Comparison of ENCODE assay signal across 8 cellular contexts in the genomic region with DNA sequence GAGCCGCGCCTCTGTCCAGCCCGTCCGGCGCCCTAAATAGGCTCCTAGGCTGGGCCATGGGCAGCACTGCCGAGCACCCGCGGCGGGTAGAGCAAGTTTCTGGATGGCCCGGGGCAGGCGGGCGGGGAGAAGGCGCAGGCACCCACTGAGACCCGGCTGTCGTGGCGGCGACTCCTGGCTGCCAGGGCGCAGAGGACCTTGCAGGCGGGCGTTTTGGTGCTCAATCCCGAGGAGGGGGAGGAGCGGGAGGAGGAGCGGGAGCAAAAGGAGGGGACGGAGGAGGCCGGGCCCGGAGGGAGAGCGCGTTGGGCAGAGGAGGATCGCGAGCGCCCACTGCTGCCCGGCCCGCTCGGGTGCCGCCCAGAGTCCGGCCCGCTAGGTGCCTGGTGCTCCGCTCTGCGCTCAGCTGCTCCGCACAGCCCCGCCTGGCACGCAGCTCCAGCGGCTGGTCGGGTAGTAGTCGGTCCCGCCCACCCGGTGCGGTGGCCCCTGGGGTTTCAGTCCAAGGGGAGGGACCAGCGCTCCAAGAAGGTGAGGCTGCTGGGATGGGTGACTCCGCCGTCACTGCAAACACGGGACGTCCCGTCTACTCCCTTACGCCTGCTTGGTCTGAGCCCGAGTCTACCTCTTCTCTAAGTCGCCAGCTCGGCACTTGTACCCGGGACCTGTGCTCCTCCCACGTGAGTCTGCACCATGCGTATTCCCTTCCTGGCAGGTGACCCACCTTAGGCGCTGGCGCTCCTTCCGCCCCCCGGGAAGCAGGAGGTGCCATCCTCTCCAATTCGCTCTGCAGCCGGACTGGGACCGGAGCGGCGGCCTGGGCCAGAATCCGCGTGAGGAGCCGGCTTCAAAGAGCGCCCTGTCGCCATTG. TPM values are rescaled to one million over a fixed set of nuclear protein-coding genes. Genes with fewer than 3 reads are reported as not detected.
DNase-seq lines count a peak whose midpoint lies in the region; ATAC-seq and TF ChIP-seq lines count a peak whose summit lies in the region.

A gene (minus strand): TSS at position 194 of the 871 bp plus-strand sequence. CDS start 28,889 bp downstream, outside the sequence.

- no peaks in the 10 kb centered on the region for H3K36me3 ChIP-seq in upper lobe of left lung

- no peak for DNase-seq in AG04450 (ENCODE audit: low read depth, low spot score)
- peak; percentile 93 for DNase-seq in NCI-H2196 (lab: John Stamatoyannopoulos, UW; ENCODE audit: unreplicated experiment)
- peak; percentile 89 for DNase-seq in Right ventricle myocardium superior
- DNase-seq in occipital lobe (lab: John Stamatoyannopoulos, UW), result peak; percentile 76
- DNase-seq in upper lobe of left lung, result peak; percentile 73 to 95

- peaks cover 19% of the 10 kb centered on the region for H3K27me3 Mint-ChIP-seq in activated naive CD8-positive, alpha-beta T cell

- intact Hi-C loops in Right ventricle myocardium superior (cut with DNase I), result loop anchor here (10.0 kb wide), 1 partner anchor 196 kb away; no protein-coding TSS in a partner anchor

- POLR2A ChIA-PET in AG04450 (lab: Yijun Ruan, JAX), result no interaction called here

- H3K4me3 Mint-ChIP-seq in activated naive CD8-positive, alpha-beta T cell, result peak within 1 kb of the TSS; percentile 79

- peaks cover 0 to 26% (median 24%) of the 10 kb centered on the region in 4 donors for H3K4me1 ChIP-seq in upper lobe of left lung

- H3K4me1 Mint-ChIP-seq in activated naive CD8-positive, alpha-beta T cell (ENCODE audit: low read depth), result peaks cover 16% of the 10 kb centered on the region

- no peak for TF ChIP-seq EP300 in upper lobe of left lung (IDR thresholded peaks at IDR 0.05)

- H3K9me3 ChIP-seq in AG04450 (ENCODE audit: control insufficient read depth, insufficient read depth, low read length), result peaks cover 8% of the 10 kb centered on the region; the same call in 1 of the 2 replicates
- no peaks in the 10 kb centered on the region for H3K9me3 ChIP-seq in upper lobe of left lung

- H3K9me3 Mint-ChIP-seq in activated naive CD8-positive, alpha-beta T cell (ENCODE audit: low read depth), result no peaks in the 10 kb centered on the region

- peaks cover 41% of the 10 kb centered on the region for H3K27me3 ChIP-seq in AG04450 (ENCODE audit: control insufficient read depth, insufficient read depth, low read length)
- H3K27me3 ChIP-seq in upper lobe of left lung, result peaks cover 0 to 7% (median 2%) of the 10 kb centered on the region in 4 donors

- peak in 1 of 4 donors; percentile 74 for TF ChIP-seq POLR2A in upper lobe of left lung (IDR thresholded peaks at IDR 0.05)

- H3K27ac Mint-ChIP-seq in activated naive CD8-positive, alpha-beta T cell, result no peak within 1 kb of the TSS

- H3K4me3 ChIP-seq in AG04450 (ENCODE audit: low read depth, low read length), result peak within 1 kb of the TSS; percentile 45
- H3K4me3 ChIP-seq in upper lobe of left lung, result peak within 1 kb of the TSS; percentile 19 to 64 (median 54)

- no peaks in the 10 kb centered on the region for H3K36me3 Mint-ChIP-seq in activated naive CD8-positive, alpha-beta T cell

- H3K27ac ChIP-seq in AG04450 (ENCODE audit: low read depth, low read length) (no peak within 1 kb of the TSS), upper lobe of left lung (peak within 1 kb of the TSS; percentile 10 to 80 (median 47))

- peak; percentile 50 for TF ChIP-seq CTCF in AG04450 (IDR thresholded peaks at IDR 0.05; ENCODE audit: low read depth, low read length)
- peak; percentile 55 to 87 (median 78) for TF ChIP-seq CTCF in upper lobe of left lung (IDR thresholded peaks at IDR 0.05)

- 1 to 10% methylated on average over 12 to 49 of the region's 75 CpGs for WGBS in upper lobe of left lung, 2 donors

- CTCF ChIA-PET in AG04450 (lab: Charles Lee), result interaction anchor here (0.5 to 1.8 kb wide), 4 partner anchors 293 to 847 kb away, joined by 3 to 10 read pairs (median 6); no protein-coding TSS in a partner anchor

- ATAC-seq in GM18868 (IDR thresholded peaks at IDR 0.05; ENCODE audit: unreplicated experiment), result peak; percentile 86
- ATAC-seq in HG03095 (IDR thresholded peaks at IDR 0.05; ENCODE audit: unreplicated experiment), result peak; percentile 75
- peak; percentile 97 for ATAC-seq in Right ventricle myocardium superior (ENCODE audit: poor library complexity)
- peak; percentile 92 to 96 for ATAC-seq in upper lobe of left lung (ENCODE audit: low FRiP score in 2 of 2)

RNA-seq across cellular contexts. Expression of the gene that starts here (rescaled TPM):
- polyA plus RNA-seq in AG04450 (2011; rRNA removed), result 0.01 and 0.09 TPM in 2 replicates
- polyA minus RNA-seq in AG04450 (2011; rRNA and poly(A)+ RNA removed), result not detected in 2 replicates
- total RNA-seq in Right ventricle myocardium superior (1.2 TPM), occipital lobe (15.0 TPM), upper lobe of left lung (10 to 100 TPM in 2 of 6 donors, 1 to 10 TPM in 4; 3.4 to 13.8 (median 7.2) TPM)
